26 cellular contexts compared by ENCODE assay signal in genomic region chr1:36453051-36453450, GRCh38.
"Had no signal": no experiment of that assay in that cellular context is flagged by ENCODE, and none has a peak within 500 bp of the region (broad histone marks: within the 10 kb centered on the region; RNA-seq: fewer than 3 reads in every experiment).

No MANE protein-coding gene starts in this region.

- H3K27me3 ChIP-seq: ascending aorta, cardiac muscle cell, SJCRH30 had no signal

- H3K9me3 Mint-ChIP-seq: activated CD4-positive, alpha-beta T cell treated with anti-CD3 and anti-CD28 coated beads, Interleukin-2, amount 10 ng/mL, durations not matched to agents 24 days and 14 days; activated naive CD4-positive, alpha-beta T cell treated with anti-CD3 and anti-CD28 coated beads, Interleukin-2, amount 50 U/mL, for 24 hours; activated naive CD8-positive, alpha-beta T cell treated with anti-CD3 and anti-CD28 coated beads, Interleukin-2, amount 10 ng/mL, durations not matched to agents 7 days and 5 days; activated T-cell treated with anti-CD3 and anti-CD28 coated beads, Interleukin-2, amount 50 U/mL, for 24 hours; activated T-helper 2 cell treated with anti-CD3 and anti-CD28 coated beads, Interferon-gamma antibody, Interleukin-2, Interleukin-4, amounts not matched to agents 10 μg/mL and 5 μg/mL and 100 μg/mL, durations not matched to agents 14 hours and 24 hours and 36 hours; central memory CD8-positive, alpha-beta T cell; T-helper 2 cell treated with Interferon-gamma antibody and Interleukin-4, amounts not matched to agents 5 μg/mL and 100 μg/mL, for 36 hours had no signal

- H3K27me3 Mint-ChIP-seq: activated CD4-positive, alpha-beta T cell treated with anti-CD3 and anti-CD28 coated beads, Interleukin-2, amount 10 ng/mL, durations not matched to agents 24 days and 14 days; activated naive CD4-positive, alpha-beta T cell treated with anti-CD3 and anti-CD28 coated beads, Interleukin-2, amount 50 U/mL, for 24 hours; activated naive CD8-positive, alpha-beta T cell treated with anti-CD3 and anti-CD28 coated beads, Interleukin-2, amount 10 ng/mL, durations not matched to agents 7 days and 5 days; activated T-cell treated with anti-CD3 and anti-CD28 coated beads, Interleukin-2, amount 50 U/mL, for 24 hours; central memory CD8-positive, alpha-beta T cell had no signal

- H3K9me3 ChIP-seq: ascending aorta, SJCRH30 had no signal

- H3K4me3 ChIP-seq: ascending aorta, cardiac muscle cell, SJCRH30, SK-N-MC had no signal

- DNase-seq: activated CD4-positive, alpha-beta T cell treated with anti-CD3 and anti-CD28 coated beads, Interleukin-2, amount 10 ng/mL, durations not matched to agents 24 days and 14 days; activated CD4-positive, alpha-beta T cell treated with anti-CD3 and anti-CD28 coated beads, Interleukin-2, amount 50 U/mL, for 48 hours; activated CD8-positive, alpha-beta T cell treated with anti-CD3 and anti-CD28 coated beads, Interleukin-2, amount 10 ng/mL, durations not matched to agents 7 days and 5 days; activated gamma-delta T cell; activated naive CD4-positive, alpha-beta T cell treated with Interleukin-2 at 50 U/mL for 16 hours; activated naive CD8-positive, alpha-beta T cell treated with anti-CD3 and anti-CD28 coated beads, Interleukin-2, amount 10 ng/mL, durations not matched to agents 7 days and 5 days; activated T-cell treated with anti-CD3 and anti-CD28 coated beads, Interleukin-2, amount 50 U/mL, for 24 hours; amygdala; MM.1S; MV-4-11; NCI-H1092; NCI-H1436 treated with DMSO at 0.1 percent for 48 hours; NCI-H1694 treated with DMSO at 0.1 percent for 48 hours; NCI-H2029; NCI-H345; NCI-H524 treated with DMSO at 0.1 percent for 48 hours; SHP77; SJCRH30 had no signal

- H3K4me1 ChIP-seq: SJCRH30 had no signal

- H3K4me3 Mint-ChIP-seq: activated CD8-positive, alpha-beta T cell treated with anti-CD3 and anti-CD28 coated beads, Interleukin-2, amount 10 ng/mL, durations not matched to agents 7 days and 5 days; activated T-cell treated with anti-CD3 and anti-CD28 coated beads, Interleukin-2, amount 50 U/mL, for 24 hours had no signal

- ATAC-seq: activated CD8-positive, alpha-beta T cell treated with anti-CD3 and anti-CD28 coated beads, Interleukin-2, amount 10 ng/mL, durations not matched to agents 7 days and 5 days; Panc1 had no signal
